14 cellular contexts compared by ENCODE assay signal in the genomic region with DNA sequence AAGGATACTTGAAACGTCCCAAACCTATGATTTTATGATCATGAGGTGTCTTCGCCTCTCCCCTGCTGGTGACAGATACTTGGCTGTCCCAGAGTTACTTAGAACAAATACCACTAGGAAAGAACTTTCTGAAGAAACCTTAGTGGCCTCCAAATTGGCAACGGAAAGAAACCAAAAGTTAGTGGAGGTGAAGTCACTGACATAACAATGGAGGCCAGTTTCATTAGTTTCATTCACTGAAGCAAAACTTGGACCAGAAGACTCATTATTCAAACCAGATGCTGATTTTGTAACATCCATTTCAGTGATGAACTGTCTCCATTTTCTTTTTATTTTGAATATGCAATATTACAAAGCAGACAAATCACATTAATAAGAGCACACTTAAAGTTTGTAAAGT.
"Had no signal": no experiment of that assay in that cellular context is flagged by ENCODE, and none has a peak within 500 bp of the region (broad histone marks: within the 10 kb centered on the region; RNA-seq: fewer than 3 reads in every experiment).

No MANE protein-coding gene starts in this region.

- DNase-seq: activated CD4-positive, alpha-beta T cell treated with anti-CD3 and anti-CD28 coated beads, Interleukin-2, amount 10 ng/mL, durations not matched to agents 7 days and 5 days; activated naive CD4-positive, alpha-beta T cell; dorsolateral prefrontal cortex; endodermal cell; erythroblast; natural killer cell; stimulated activated CD4-positive, alpha-beta T cell treated with anti-CD3 and anti-CD28 coated beads, Interleukin-4, amount 100 ng/mL, for 1 hour; stimulated activated naive B cell treated with anti-CD40 and anti-IgM and Interleukin-4, amounts not matched to agents 10 μg/mL and 1 μg/mL and 100 μg/mL, for 72 hours; transverse colon had no signal

- H3K27me3 ChIP-seq: dorsolateral prefrontal cortex, transverse colon had no signal

- H3K27me3 Mint-ChIP-seq: activated CD4-positive, alpha-beta T cell treated with anti-CD3 and anti-CD28 coated beads, Interleukin-2, amount 10 ng/mL, durations not matched to agents 7 days and 5 days; stimulated activated naive B cell treated with anti-CD40 and anti-IgM and Interleukin-4, amounts not matched to agents 10 μg/mL and 1 μg/mL and 100 μg/mL, for 72 hours had no signal

- H3K4me3 ChIP-seq: dorsolateral prefrontal cortex, transverse colon had no signal

- H3K36me3 ChIP-seq: transverse colon had no signal

- H3K4me1 Mint-ChIP-seq: activated CD4-positive, alpha-beta T cell treated with anti-CD3 and anti-CD28 coated beads, Interleukin-2, amount 10 ng/mL, durations not matched to agents 7 days and 5 days had no signal

- H3K4me3 Mint-ChIP-seq: activated CD4-positive, alpha-beta T cell treated with anti-CD3 and anti-CD28 coated beads, Interleukin-2, amount 10 ng/mL, durations not matched to agents 7 days and 5 days; activated T-helper 1 cell treated with anti-CD3 and anti-CD28 coated beads, Interleukin-12 subunit alpha, Interleukin-12 subunit beta, Interleukin-2, Interleukin-4 antibody, amounts not matched to agents 30 ng/mL and 10 ng/mL and 1 ng/mL, durations not matched to agents 14 hours and 24 hours and 36 hours; endodermal cell; natural killer cell; stimulated activated naive B cell treated with anti-CD40 and anti-IgM and Interleukin-4, amounts not matched to agents 10 μg/mL and 1 μg/mL and 100 μg/mL, for 72 hours had no signal

- FAIRE-seq: astrocyte, frontal cortex, keratinocyte had no signal

- H3K27ac Mint-ChIP-seq: activated CD4-positive, alpha-beta T cell treated with anti-CD3 and anti-CD28 coated beads, Interleukin-2, amount 10 ng/mL, durations not matched to agents 7 days and 5 days; activated T-helper 1 cell treated with anti-CD3 and anti-CD28 coated beads, Interleukin-12 subunit alpha, Interleukin-12 subunit beta, Interleukin-2, Interleukin-4 antibody, amounts not matched to agents 30 ng/mL and 10 ng/mL and 1 ng/mL, durations not matched to agents 14 hours and 24 hours and 36 hours; endodermal cell; stimulated activated naive B cell treated with anti-CD40 and anti-IgM and Interleukin-4, amounts not matched to agents 10 μg/mL and 1 μg/mL and 100 μg/mL, for 72 hours had no signal

- H3K9me3 ChIP-seq: transverse colon had no signal

- ATAC-seq: left lobe of liver; natural killer cell; stimulated activated naive B cell treated with anti-CD40 and anti-IgM and Interleukin-4, amounts not matched to agents 10 μg/mL and 1 μg/mL and 100 μg/mL, for 72 hours had no signal

- H3K9me3 Mint-ChIP-seq: activated CD4-positive, alpha-beta T cell treated with anti-CD3 and anti-CD28 coated beads, Interleukin-2, amount 10 ng/mL, durations not matched to agents 7 days and 5 days; activated T-helper 1 cell treated with anti-CD3 and anti-CD28 coated beads, Interleukin-12 subunit alpha, Interleukin-12 subunit beta, Interleukin-2, Interleukin-4 antibody, amounts not matched to agents 30 ng/mL and 10 ng/mL and 1 ng/mL, durations not matched to agents 14 hours and 24 hours and 36 hours; endodermal cell; natural killer cell had no signal
